In genomic region chr3:154243353-154243752, GRCh38 we compare ENCODE assay signal across 1 cellular context.
TF ChIP-seq lines count a peak whose summit lies in the region.

No MANE protein-coding gene starts in this region.

TF ChIP-seq in GM23338, 12 proteins besides CTCF, POLR2A, EP300 and RAD21 (continued from another document):
- TF ChIP-seq ZNF462 (CRISPR knock-in tag; IDR thresholded peaks at IDR 0.05) (no peak), NANOG (IDR thresholded peaks at IDR 0.05; ENCODE audit: borderline replicate concordance) (no peak), ZNF331 (CRISPR knock-in tag; IDR thresholded peaks at IDR 0.05; ENCODE audit: low read depth) (no peak), EZH2 (IDR thresholded peaks at IDR 0.05; ENCODE audit: low read depth, unreplicated experiment) (no peak), EZH2phosphoT487 (IDR thresholded peaks at IDR 0.05; ENCODE audit: unreplicated experiment) (no peak)
- TF ChIP-seq, protein P1, sequence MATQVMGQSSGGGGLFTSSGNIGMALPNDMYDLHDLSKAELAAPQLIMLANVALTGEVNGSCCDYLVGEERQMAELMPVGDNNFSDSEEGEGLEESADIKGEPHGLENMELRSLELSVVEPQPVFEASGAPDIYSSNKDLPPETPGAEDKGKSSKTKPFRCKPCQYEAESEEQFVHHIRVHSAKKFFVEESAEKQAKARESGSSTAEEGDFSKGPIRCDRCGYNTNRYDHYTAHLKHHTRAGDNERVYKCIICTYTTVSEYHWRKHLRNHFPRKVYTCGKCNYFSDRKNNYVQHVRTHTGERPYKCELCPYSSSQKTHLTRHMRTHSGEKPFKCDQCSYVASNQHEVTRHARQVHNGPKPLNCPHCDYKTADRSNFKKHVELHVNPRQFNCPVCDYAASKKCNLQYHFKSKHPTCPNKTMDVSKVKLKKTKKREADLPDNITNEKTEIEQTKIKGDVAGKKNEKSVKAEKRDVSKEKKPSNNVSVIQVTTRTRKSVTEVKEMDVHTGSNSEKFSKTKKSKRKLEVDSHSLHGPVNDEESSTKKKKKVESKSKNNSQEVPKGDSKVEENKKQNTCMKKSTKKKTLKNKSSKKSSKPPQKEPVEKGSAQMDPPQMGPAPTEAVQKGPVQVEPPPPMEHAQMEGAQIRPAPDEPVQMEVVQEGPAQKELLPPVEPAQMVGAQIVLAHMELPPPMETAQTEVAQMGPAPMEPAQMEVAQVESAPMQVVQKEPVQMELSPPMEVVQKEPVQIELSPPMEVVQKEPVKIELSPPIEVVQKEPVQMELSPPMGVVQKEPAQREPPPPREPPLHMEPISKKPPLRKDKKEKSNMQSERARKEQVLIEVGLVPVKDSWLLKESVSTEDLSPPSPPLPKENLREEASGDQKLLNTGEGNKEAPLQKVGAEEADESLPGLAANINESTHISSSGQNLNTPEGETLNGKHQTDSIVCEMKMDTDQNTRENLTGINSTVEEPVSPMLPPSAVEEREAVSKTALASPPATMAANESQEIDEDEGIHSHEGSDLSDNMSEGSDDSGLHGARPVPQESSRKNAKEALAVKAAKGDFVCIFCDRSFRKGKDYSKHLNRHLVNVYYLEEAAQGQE (IDR thresholded peaks at IDR 0.05; ENCODE audit: unreplicated experiment): no peak
